Comparison of ENCODE assay signal across 1 cellular context in the genomic region with DNA sequence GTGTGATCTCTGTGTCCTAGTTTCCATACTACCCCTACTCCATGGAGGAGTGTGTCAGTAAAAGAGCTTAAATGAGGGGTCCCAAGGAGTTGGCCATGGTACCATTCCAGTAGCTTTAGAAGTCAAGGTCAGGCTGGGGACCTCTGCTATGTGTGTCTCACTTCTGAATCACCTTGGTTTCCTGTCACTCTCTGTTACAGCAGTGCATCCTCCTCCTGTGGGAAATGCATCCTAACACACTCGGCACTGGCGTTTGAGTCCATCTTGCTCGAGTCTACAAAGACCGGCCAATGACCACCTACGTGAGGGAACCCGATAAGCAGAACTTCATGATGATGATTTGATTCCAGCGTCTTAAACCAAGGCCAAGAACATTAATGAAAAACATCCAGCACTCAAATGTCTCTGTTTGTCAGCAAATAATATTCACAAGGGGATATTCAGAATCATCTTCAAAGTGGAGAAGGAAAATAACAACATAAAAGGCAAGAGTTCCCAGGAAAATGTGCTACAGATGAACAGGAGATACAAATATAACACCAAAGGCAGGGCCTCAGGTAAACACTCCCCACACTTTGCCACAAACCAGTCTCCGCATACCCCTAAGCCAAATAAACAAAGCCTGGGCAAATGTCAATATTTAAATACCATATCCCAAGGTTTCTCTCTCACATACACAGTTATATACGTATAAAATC.
TF ChIP-seq lines count a peak whose summit lies in the region.

No MANE protein-coding gene starts in this region.

TF ChIP-seq in IMR-90, 13 proteins besides CTCF, POLR2A, EP300 and RAD21:
- TF ChIP-seq, protein P1, sequence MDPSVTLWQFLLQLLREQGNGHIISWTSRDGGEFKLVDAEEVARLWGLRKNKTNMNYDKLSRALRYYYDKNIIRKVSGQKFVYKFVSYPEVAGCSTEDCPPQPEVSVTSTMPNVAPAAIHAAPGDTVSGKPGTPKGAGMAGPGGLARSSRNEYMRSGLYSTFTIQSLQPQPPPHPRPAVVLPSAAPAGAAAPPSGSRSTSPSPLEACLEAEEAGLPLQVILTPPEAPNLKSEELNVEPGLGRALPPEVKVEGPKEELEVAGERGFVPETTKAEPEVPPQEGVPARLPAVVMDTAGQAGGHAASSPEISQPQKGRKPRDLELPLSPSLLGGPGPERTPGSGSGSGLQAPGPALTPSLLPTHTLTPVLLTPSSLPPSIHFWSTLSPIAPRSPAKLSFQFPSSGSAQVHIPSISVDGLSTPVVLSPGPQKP (IDR thresholded peaks at IDR 0.05; ENCODE audit: borderline replicate concordance, low read depth, low read length), result no peak
- TF ChIP-seq NFE2L2 (IDR thresholded peaks at IDR 0.05; ENCODE audit: low read depth, low read length) (no peak), FOS (IDR thresholded peaks at IDR 0.05; ENCODE audit: low read depth, low read length) (no peak)
- TF ChIP-seq, protein P2, sequence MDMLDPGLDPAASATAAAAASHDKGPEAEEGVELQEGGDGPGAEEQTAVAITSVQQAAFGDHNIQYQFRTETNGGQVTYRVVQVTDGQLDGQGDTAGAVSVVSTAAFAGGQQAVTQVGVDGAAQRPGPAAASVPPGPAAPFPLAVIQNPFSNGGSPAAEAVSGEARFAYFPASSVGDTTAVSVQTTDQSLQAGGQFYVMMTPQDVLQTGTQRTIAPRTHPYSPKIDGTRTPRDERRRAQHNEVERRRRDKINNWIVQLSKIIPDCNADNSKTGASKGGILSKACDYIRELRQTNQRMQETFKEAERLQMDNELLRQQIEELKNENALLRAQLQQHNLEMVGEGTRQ (IDR thresholded peaks at IDR 0.05; ENCODE audit: low read depth, low read length), result no peak
